25 cellular contexts compared by ENCODE assay signal in the genomic region with DNA sequence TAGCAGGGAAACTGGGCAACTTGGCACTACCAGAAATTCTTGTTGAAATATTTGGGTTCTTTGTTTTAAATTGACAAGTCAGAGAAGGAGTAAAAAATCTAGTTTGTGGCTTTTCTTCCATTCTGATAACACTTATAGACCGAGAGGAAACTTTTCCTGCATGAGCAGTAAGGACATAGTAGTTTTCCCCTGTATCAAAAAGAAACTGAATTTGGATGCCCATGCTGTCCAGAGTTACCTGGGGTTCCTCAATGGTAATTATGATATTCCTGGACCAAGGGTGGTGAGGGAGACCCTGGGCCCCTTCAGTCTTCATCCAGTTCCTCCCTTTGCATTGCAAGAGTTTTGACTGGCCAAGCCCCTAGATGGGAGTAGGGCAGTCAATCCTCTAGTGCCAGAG.
"Had no signal": no experiment of that assay in that cellular context is flagged by ENCODE, and none has a peak within 500 bp of the region (broad histone marks: within the 10 kb centered on the region; RNA-seq: fewer than 3 reads in every experiment).

No MANE protein-coding gene starts in this region.

- H3K9me3 Mint-ChIP-seq: effector memory CD8-positive, alpha-beta T cell had no signal

- H3K27me3 ChIP-seq: esophagus squamous epithelium, gastrocnemius medialis, heart right ventricle, left lung had no signal

- H3K4me3 ChIP-seq: coronary artery, esophagus squamous epithelium, gastrocnemius medialis, heart right ventricle, left lung, lower lobe of right lung had no signal

- ATAC-seq: effector memory CD8-positive, alpha-beta T cell; esophagus mucosa; gastrocnemius medialis; heart right ventricle; left cardiac atrium; left lung; left ventricle myocardium superior; lower lobe of right lung had no signal

- FAIRE-seq: colon, endometrium, islet of Langerhans, keratinocyte had no signal

- DNase-seq: effector CD8-positive, alpha-beta T cell; effector memory CD8-positive, alpha-beta T cell; endodermal cell; erythroblast; esophagus squamous epithelium; foreskin fibroblast; foreskin melanocyte; gastrocnemius medialis; glutamatergic neuron; head of caudate nucleus; heart right ventricle; hippocampal formation; left cardiac atrium; left lung; left ventricle myocardium superior; lower lobe of right lung; mesenchymal stem cell; midbrain had no signal

- H3K4me1 Mint-ChIP-seq: endodermal cell had no signal

- H3K9me3 ChIP-seq: esophagus squamous epithelium, gastrocnemius medialis, lower lobe of right lung had no signal

- H3K27ac ChIP-seq: coronary artery, epithelial cell of prostate, esophagus squamous epithelium, gastrocnemius medialis, heart right ventricle, left lung, lower lobe of right lung had no signal

- H3K27ac Mint-ChIP-seq: effector memory CD8-positive, alpha-beta T cell; endodermal cell had no signal

- H3K4me1 ChIP-seq: esophagus squamous epithelium, gastrocnemius medialis, heart right ventricle, left lung, lower lobe of right lung had no signal

- H3K36me3 ChIP-seq: esophagus squamous epithelium, gastrocnemius medialis, heart right ventricle, left lung, lower lobe of right lung had no signal

- H3K4me3 Mint-ChIP-seq: effector memory CD8-positive, alpha-beta T cell; endodermal cell had no signal
